In genomic region chr11:128587415-128587814, GRCh38 we compare ENCODE assay signal across 8 cellular contexts. TPM values are rescaled to one million over a fixed set of nuclear protein-coding genes. Genes with fewer than 3 reads are reported as not detected.
DNase-seq lines count a peak whose midpoint lies in the region; ATAC-seq, FAIRE-seq and TF ChIP-seq lines count a peak whose summit lies in the region.

Gene ETS1 (minus strand): TSS chr11:128587558. CDS start chr11:128573130, 14,428 bp downstream.

- H3K79me2 ChIP-seq in SK-N-SH (ENCODE audit: insufficient read depth): no peaks in the 10 kb centered on the region
- no peaks in the 10 kb centered on the region for H3K79me2 ChIP-seq in GM12878 (ENCODE audit: control insufficient read depth, insufficient read depth, low read length)

- H3K4me2 ChIP-seq in SK-N-SH: no peak within 1 kb of the TSS
- H3K4me2 ChIP-seq in GM12878 (ENCODE audit: control insufficient read depth, insufficient read depth): no peak within 1 kb of the TSS

- peaks cover 3% of the 10 kb centered on the region for H3F3A ChIP-seq in SK-N-SH (replicated peaks; ENCODE audit: insufficient read depth)

- SMC1A ChIA-PET in GM12878 (lab: Charles Lee; ENCODE audit: uncharacterized antibody, unreplicated experiment): interaction anchor here (0.7 to 1.4 kb wide), 2 partner anchors 16 to 20 kb away, joined by 3 to 4 read pairs; no protein-coding TSS in a partner anchor

- H2AFZ ChIP-seq in SK-N-SH (ENCODE audit: low read depth) (no peak within 1 kb of the TSS), GM12878 (ENCODE audit: control insufficient read depth, low read depth, low read length) (no peak within 1 kb of the TSS)

- H3K27me3 ChIP-seq in SK-N-SH (ENCODE audit: insufficient read depth) (no peaks in the 10 kb centered on the region; the same call in 1 of the 2 replicates), GM12878 (replicated peaks in 1 of 2; ENCODE audit: control insufficient read depth in 2 of 2, insufficient read depth in 2 of 2, low read length in 1 of 2) (no peaks in the 10 kb centered on the region; a peak in 1 of 4 replicates), thoracic aorta (replicated peaks; ENCODE audit: insufficient read depth) (no peaks in the 10 kb centered on the region)

- POLR2A ChIA-PET in SK-N-SH (lab: Yijun Ruan, JAX) (no interaction called here), GM12878 (lab: Charles Lee) (interaction anchor here (1.8 kb wide), 1 partner anchor 12 kb away, joined by 5 read pairs; no protein-coding TSS in a partner anchor)

- H3K9me2 ChIP-seq in SK-N-SH: no peaks in the 10 kb centered on the region

- TF ChIP-seq CTCF in SK-N-SH (IDR thresholded peaks at IDR 0.05) (no peak), GM12878 (IDR thresholded peaks at IDR 0.05 in 2 of 3, conservative IDR thresholded peaks at IDR 0.05 in 1 of 3; ENCODE audit: control insufficient read depth in 2 of 3, extremely low read depth in 1 of 3, insufficient read depth in 1 of 3, low read depth in 3 of 3, low read length in 3 of 3) (no peak), thoracic aorta (IDR thresholded peaks at IDR 0.05) (no peak)

- in situ Hi-C loops in GM12878 (cut with MboI): no loop called here

- CTCF ChIA-PET in SK-N-SH (lab: Yijun Ruan, JAX) (no interaction called here), GM12878 (lab: Yijun Ruan, JAX) (no interaction called here)

- 78% methylated on average over 4 of the region's 4 CpGs for WGBS in SK-N-SH (ENCODE audit: low lambda C conversion rate)
- WGBS in GM12878 (ENCODE audit: insufficient coverage, insufficient replicate concordance, low lambda C conversion rate, missing lambda C conversion rate): 94% methylated on average over 4 of the region's 4 CpGs

- H3K36me3 ChIP-seq in SK-N-SH (replicated peaks in 1 of 2; ENCODE audit: control insufficient read depth in 1 of 2, insufficient read depth in 2 of 2, low read length in 1 of 2): no peaks in the 10 kb centered on the region
- H3K36me3 ChIP-seq in GM12878 (ENCODE audit: control insufficient read depth in 2 of 2, insufficient read depth in 2 of 2, low read length in 1 of 2): no peaks in the 10 kb centered on the region
- no peaks in the 10 kb centered on the region for H3K36me3 ChIP-seq in thoracic aorta

- DNase-seq in SK-N-SH: no peak
- no peak for DNase-seq in GM12878 (ENCODE audit: low read depth, low spot score)
- no peak for DNase-seq in left colon
- no peak for DNase-seq in thoracic aorta (ENCODE audit: low spot score)
- DNase-seq in Ammon's horn (ENCODE audit: low spot score): no peak

- H3K4me3 ChIP-seq in SK-N-SH (ENCODE audit: low read depth in 2 of 2, low read length in 1 of 2): no peak within 1 kb of the TSS
- no peak within 1 kb of the TSS for H3K4me3 ChIP-seq in GM12878
- peak within 1 kb of the TSS; percentile 58 for H3K4me3 ChIP-seq in thoracic aorta

- H4K20me1 ChIP-seq in SK-N-SH (ENCODE audit: insufficient read depth) (no peaks in the 10 kb centered on the region), GM12878 (ENCODE audit: control insufficient read depth, insufficient read depth) (no peaks in the 10 kb centered on the region)

- H3K9ac ChIP-seq in SK-N-SH: no peak within 1 kb of the TSS
- H3K9ac ChIP-seq in GM12878 (ENCODE audit: control insufficient read depth, insufficient read depth, low read length): no peak within 1 kb of the TSS

- TF ChIP-seq POLR2A in GM12878 (IDR thresholded peaks at IDR 0.05; ENCODE audit: low read depth, low read length): no peak

- RAD21 ChIA-PET in GM12878 (lab: Charles Lee; ENCODE audit: unreplicated experiment): interaction anchor here (0.7 kb wide), 1 partner anchor 37 kb away, joined by 3 read pairs; no protein-coding TSS in a partner anchor

- no peak within 1 kb of the TSS for H3K27ac ChIP-seq in SK-N-SH (ENCODE audit: low read depth in 2 of 2, low read length in 1 of 2)
- no peak within 1 kb of the TSS for H3K27ac ChIP-seq in GM12878 (ENCODE audit: control insufficient read depth, insufficient read depth)
- H3K27ac ChIP-seq in thoracic aorta: no peak within 1 kb of the TSS

- intact Hi-C loops in GM12878 (cut with micrococcal nuclease; ENCODE audit: unreplicated experiment) (no loop called here), left colon (cut with DNase I, micrococcal nuclease) (no loop called here)

- FAIRE-seq in GM12878 (lab: Jason Lieb, UNC): no peak

- H3K9me3 ChIP-seq in SK-N-SH (no peaks in the 10 kb centered on the region), GM12878 (replicated peaks; ENCODE audit: control insufficient read depth, insufficient read depth, low read length) (no peaks in the 10 kb centered on the region), thoracic aorta (no peaks in the 10 kb centered on the region)

- TF ChIP-seq EP300 in SK-N-SH (IDR thresholded peaks at IDR 0.05; ENCODE audit: borderline replicate concordance in 1 of 2, low read depth in 1 of 2, low read length in 1 of 2) (no peak), GM12878 (IDR thresholded peaks at IDR 0.05; ENCODE audit: borderline replicate concordance in 1 of 2, control insufficient read depth in 1 of 2, low read depth in 2 of 2, low read length in 2 of 2) (no peak)

- H3K4me1 ChIP-seq in SK-N-SH (ENCODE audit: control insufficient read depth in 1 of 2, insufficient read depth in 2 of 2, low read depth in 1 of 2, low read length in 1 of 2): no peaks in the 10 kb centered on the region; a peak in 1 of 4 replicates
- H3K4me1 ChIP-seq in GM12878 (ENCODE audit: control insufficient read depth, insufficient read depth, low read length): no peaks in the 10 kb centered on the region
- peaks cover 4 to 6% of the 10 kb centered on the region in 2 donors for H3K4me1 ChIP-seq in thoracic aorta (ENCODE audit: control insufficient read depth in 1 of 2, low read depth in 2 of 2)

- no peak for TF ChIP-seq RAD21 in SK-N-SH (IDR thresholded peaks at IDR 0.05; ENCODE audit: low read length)
- TF ChIP-seq RAD21 in GM12878 (IDR thresholded peaks at IDR 0.05; ENCODE audit: insufficient read depth, low read depth, low read length): no peak

- BruUV-seq in GM12878 (replicated peaks; lab: Mats Ljungman, UMichigan): no TSS peak

- ATAC-seq in SK-N-SH treated with all-trans-retinoic acid at 6 μM for 48 hours (no peak), GM12878 (no peak), left colon (peak; percentile 70), thoracic aorta (ENCODE audit: insufficient number of reproducible peaks, low FRiP score, low read depth) (no peak), HG03460 (IDR thresholded peaks at IDR 0.05; ENCODE audit: unreplicated experiment) (no peak), GM18502 (IDR thresholded peaks at IDR 0.05; ENCODE audit: poor library complexity, unreplicated experiment) (no peak)

TF ChIP-seq in SK-N-SH, 30 proteins besides CTCF, POLR2A, EP300 and RAD21 (continues in another document):
- no peak for TF ChIP-seq IRF3 (IDR thresholded peaks at IDR 0.05; ENCODE audit: low read depth, low read length)

TF ChIP-seq in SK-N-SH treated with all-trans-retinoic acid at 6 μM for 48 hours, 23 proteins besides CTCF, POLR2A, EP300 and RAD21 (continues in another document):
- TF ChIP-seq GLIS3 (CRISPR knock-in tag; IDR thresholded peaks at IDR 0.05) (no peak), ARNTL (CRISPR knock-in tag; IDR thresholded peaks at IDR 0.05; ENCODE audit: borderline replicate concordance, low read depth) (no peak), ESRRG (CRISPR knock-in tag; IDR thresholded peaks at IDR 0.05) (no peak), SNAI2 (CRISPR knock-in tag; IDR thresholded peaks at IDR 0.05) (no peak), TCF4 (CRISPR knock-in tag; IDR thresholded peaks at IDR 0.05; ENCODE audit: borderline replicate concordance) (no peak)

TF ChIP-seq in GM12878, 131 proteins besides CTCF, POLR2A, EP300 and RAD21:
- no peak for TF ChIP-seq ATF3 (IDR thresholded peaks at IDR 0.05; ENCODE audit: borderline replicate concordance, extremely low read depth, low read depth, low read length)
- TF ChIP-seq, protein P1, sequence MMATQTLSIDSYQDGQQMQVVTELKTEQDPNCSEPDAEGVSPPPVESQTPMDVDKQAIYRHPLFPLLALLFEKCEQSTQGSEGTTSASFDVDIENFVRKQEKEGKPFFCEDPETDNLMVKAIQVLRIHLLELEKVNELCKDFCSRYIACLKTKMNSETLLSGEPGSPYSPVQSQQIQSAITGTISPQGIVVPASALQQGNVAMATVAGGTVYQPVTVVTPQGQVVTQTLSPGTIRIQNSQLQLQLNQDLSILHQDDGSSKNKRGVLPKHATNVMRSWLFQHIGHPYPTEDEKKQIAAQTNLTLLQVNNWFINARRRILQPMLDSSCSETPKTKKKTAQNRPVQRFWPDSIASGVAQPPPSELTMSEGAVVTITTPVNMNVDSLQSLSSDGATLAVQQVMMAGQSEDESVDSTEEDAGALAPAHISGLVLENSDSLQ (IDR thresholded peaks at IDR 0.05): 0 out of 2 replicates have a peak, but pooled peaks have one; percentile 15
TF ChIP-seq in GM12878: peak in this region for 1.

RNA-seq across cellular contexts. Expression of gene ETS1, which starts in this region (rescaled TPM):
- polyA plus RNA-seq in SK-N-SH (2012; rRNA removed) (14.5 and 17.4 TPM in 2 replicates), GM12878 (2011; rRNA removed) (59.9 and 66.2 TPM in 2 replicates), GM12878 (2014; fragmentation: Illumina TruSeq; extraction: Trizol) (112 and 121 TPM in 2 replicates), GM12878 (2014; fragmentation: Nextera tagmentation; extraction: Ambion mirVana) (10 to 100 TPM; 12.5 to 21.3 TPM), GM12878 (2014; rRNA removed) (60.5 and 64.9 TPM in 2 replicates), GM12878 (2016; fragmentation: Nextera tagmentation; extraction: Ambion mirVana) (10 to 100 TPM; 22.6 to 27.2 TPM)
- polyA plus RNA-seq in SK-N-SH (2012; cell fraction: cytosol; rRNA removed): 14.8 and 15.5 TPM in 2 replicates
- 11.9 and 17.6 TPM in 2 replicates for polyA plus RNA-seq in SK-N-SH (2012; cell fraction: nucleus; rRNA removed)
- total RNA-seq in GM12878 (2013; cell fraction: nucleolus; rRNA removed): 48.9 and 50.6 TPM in 2 replicates
- total RNA-seq in GM12878 (2014; rRNA removed) (50.9 and 51.8 TPM in 2 replicates), GM12878 (2014; rRNA removed; fragmentation: Illumina TruSeq; extraction: Trizol) (59.9 and 60.2 TPM in 2 replicates), GM12878 (2021) (106 and 112 TPM in 2 replicates), left colon (10 to 100 TPM; 23.0 to 38.0 TPM), thoracic aorta (100 to 1,000 TPM in 1 of 2 donors, 10 to 100 TPM in 1; 33.6 to 116 TPM)
- 52.5 TPM for polyA plus RNA-seq in GM12878 (2011; ENCODE audit: low read depth)
- polyA plus RNA-seq in GM12878 (2011; cell fraction: cytosol; rRNA removed): 62.2 and 71.2 TPM in 2 replicates
- polyA plus RNA-seq in GM12878 (2011; cell fraction: nucleus; rRNA removed): 25.2 and 33.5 TPM in 2 replicates
- polyA plus RNA-seq in GM12878 (2012): 88.4 and 91.7 TPM in 2 replicates
- polyA minus RNA-seq in GM12878 (2011; rRNA and poly(A)+ RNA removed): 87.3 and 88.4 TPM in 2 replicates
- polyA minus RNA-seq in GM12878 (2011; cell fraction: cytosol; rRNA and poly(A)+ RNA removed): 31.1 and 36.9 TPM in 2 replicates
- polyA minus RNA-seq in GM12878 (2011; cell fraction: nucleus; rRNA and poly(A)+ RNA removed): 35.8 and 53.5 TPM in 2 replicates
